Comparison of ENCODE assay signal across 28 cellular contexts in the genomic region with DNA sequence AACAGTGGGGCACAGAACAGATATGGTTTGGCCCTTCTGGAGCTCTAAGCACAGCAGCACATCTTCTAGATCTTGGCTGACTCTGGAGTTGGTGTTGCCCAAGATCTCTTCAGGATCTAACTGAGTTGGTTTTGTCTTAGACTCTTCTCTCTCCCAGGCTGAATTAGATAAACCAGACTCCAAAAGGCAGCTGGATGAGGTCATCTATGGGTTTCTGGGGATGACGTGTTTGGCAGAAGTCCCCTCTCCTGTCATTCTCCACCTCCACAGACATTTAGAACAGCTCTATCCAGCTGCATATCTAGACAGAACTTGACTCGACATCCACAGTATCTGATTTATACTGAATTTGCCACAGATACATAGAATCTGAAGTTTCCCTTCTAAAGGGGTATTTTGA.
DNase-seq lines count a peak whose midpoint lies in the region; ATAC-seq and TF ChIP-seq lines count a peak whose summit lies in the region.
"Had no signal": no experiment of that assay in that cellular context is flagged by ENCODE, and none has a peak within 500 bp of the region (broad histone marks: within the 10 kb centered on the region; RNA-seq: fewer than 3 reads in every experiment).

No MANE protein-coding gene starts in this region.

- no peak for ATAC-seq in HG03196 (IDR thresholded peaks at IDR 0.05; ENCODE audit: unreplicated experiment)
- no peak for ATAC-seq in HG02642 (IDR thresholded peaks at IDR 0.05; ENCODE audit: poor library complexity, unreplicated experiment)
- ATAC-seq: activated CD8-positive, alpha-beta memory T cell treated with anti-CD3 and anti-CD28 coated beads, Interleukin-2, amount 10 ng/mL, durations not matched to agents 7 days and 5 days; left lung; naive thymus-derived CD4-positive, alpha-beta T cell had no signal

- no peak for TF ChIP-seq CTCF in cardiac fibroblast (IDR thresholded peaks at IDR 0.05; ENCODE audit: low read depth, low read length)

- no peaks in the 10 kb centered on the region for H3K36me3 ChIP-seq in MG63
- H3K36me3 ChIP-seq: left lung, tibial artery had no signal

- H3K9me3 ChIP-seq in MG63 = no peaks in the 10 kb centered on the region
- H3K9me3 ChIP-seq: left lung, tibial artery had no signal

- DNase-seq in Daoy (ENCODE audit: low read depth) (peak; percentile 61), MG63 (peak; percentile 76), cardiac fibroblast (ENCODE audit: low read depth in 2 of 2) (peak; percentile 7 to 56), iris pigment epithelial cell (ENCODE audit: low read depth) (peak; percentile 58), SW 1271 (lab: John Stamatoyannopoulos, UW) (no peak), HPDE6-E6E7 (ENCODE audit: extremely low spot score) (no peak)
- DNase-seq: activated CD4-positive, alpha-beta T cell treated with anti-CD3 and anti-CD28 coated beads, Interleukin-2, amount 10 ng/mL, durations not matched to agents 7 days and 5 days; activated CD8-positive, alpha-beta memory T cell treated with anti-CD3 and anti-CD28 coated beads, Interleukin-2, amount 10 ng/mL, durations not matched to agents 7 days and 5 days; activated naive CD4-positive, alpha-beta T cell treated with anti-CD3 and anti-CD28 coated beads, Interleukin-2, amount 10 ng/mL, durations not matched to agents 7 days and 5 days; amygdala; CD4-positive, CD25-positive, alpha-beta regulatory T cell; dorsolateral prefrontal cortex; foreskin melanocyte; GF-D8; H7; left lung; naive thymus-derived CD4-positive, alpha-beta T cell; NCI-H1105; NCI-H1930; NCI-H226; NCI-H774; occipital lobe; stimulated activated CD4-positive, alpha-beta T cell treated with anti-CD3 and anti-CD28 coated beads, Interleukin-4, amount 100 ng/mL, for 1 hour; tibial artery; WERI-Rb-1 had no signal

- no peaks in the 10 kb centered on the region for H3K27me3 ChIP-seq in MG63
- H3K27me3 ChIP-seq: dorsolateral prefrontal cortex, hepatocyte, left lung, tibial artery had no signal

- H3K4me3 ChIP-seq in MG63 (no peak overlapping the region), cardiac fibroblast (replicated peaks in 1 of 2; ENCODE audit: low read depth in 2 of 2, low read length in 2 of 2) (no peak overlapping the region)
- H3K4me3 ChIP-seq: dorsolateral prefrontal cortex, hepatocyte, left lung, tibial artery had no signal

Comparison
In these comparisons a context has a peak if more than half of its experiments do, and no peak if none do; other contexts are left out.
1. DNase-seq: peak in Daoy (single experiment), MG63 (single experiment), cardiac fibroblast (2 of 2) and iris pigment epithelial cell (single experiment); none in SW 1271 (0 of 2) and HPDE6-E6E7 (single experiment).